10 cellular contexts compared by ENCODE assay signal in the genomic region with DNA sequence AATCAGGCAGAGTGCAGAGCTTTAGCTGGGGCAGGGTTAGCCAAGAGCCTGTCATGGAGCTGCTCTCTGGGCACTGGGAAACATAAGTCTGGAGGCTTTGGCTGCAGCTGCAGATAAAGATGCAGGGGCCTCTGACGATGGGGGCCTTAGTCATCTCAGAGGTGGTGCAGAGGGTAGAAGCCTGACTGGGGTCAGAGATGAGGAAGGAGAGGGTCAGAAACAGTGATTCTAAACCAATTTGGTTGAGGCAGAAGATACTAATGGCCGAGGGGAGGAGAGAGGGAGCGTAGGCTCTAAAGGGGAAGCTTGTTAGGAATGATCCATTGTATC. TPM values are rescaled to one million over a fixed set of nuclear protein-coding genes. Genes with fewer than 3 reads are reported as not detected.
DNase-seq lines count a peak whose midpoint lies in the region; ATAC-seq lines count a peak whose summit lies in the region.
"Had no signal": no experiment of that assay in that cellular context is flagged by ENCODE, and none has a peak within 500 bp of the region (broad histone marks: within the 10 kb centered on the region; RNA-seq: fewer than 3 reads in every experiment).

No MANE protein-coding gene starts in this region.

- no peaks in the 10 kb centered on the region; the same call in 1 of the 2 replicates for H3K9me2 ChIP-seq in GM23248 (ENCODE audit: insufficient read depth)

- no peaks in the 10 kb centered on the region for H3K27me3 ChIP-seq in GM23248 (replicated peaks; ENCODE audit: insufficient read depth)

- no peaks in the 10 kb centered on the region for H3K36me3 Mint-ChIP-seq in activated CD4-positive, alpha-beta T cell treated with anti-CD3 and anti-CD28 coated beads for 36 hours (ENCODE audit: low read depth)
- no peaks in the 10 kb centered on the region for H3K36me3 Mint-ChIP-seq in activated CD4-positive, alpha-beta memory T cell treated with anti-CD3 and anti-CD28 coated beads, Interleukin-2, amount 10 ng/mL, durations not matched to agents 7 days and 5 days (ENCODE audit: low read depth)

- in situ Hi-C loops in GM23248 (cut with MboI), result no loop called here

- no peak overlapping the region for H2AFZ ChIP-seq in GM23248

- peak overlapping the region; percentile 70 for H3K4me3 Mint-ChIP-seq in activated CD4-positive, alpha-beta T cell treated with anti-CD3 and anti-CD28 coated beads for 36 hours
- H3K4me3 Mint-ChIP-seq in activated CD4-positive, alpha-beta memory T cell treated with anti-CD3 and anti-CD28 coated beads, Interleukin-2, amount 10 ng/mL, durations not matched to agents 7 days and 5 days, result peak overlapping the region; percentile 58

- H3K9ac ChIP-seq in GM23248, result no peak overlapping the region

- peaks cover 9% of the 10 kb centered on the region for H3K27me3 Mint-ChIP-seq in activated CD4-positive, alpha-beta T cell treated with anti-CD3 and anti-CD28 coated beads for 36 hours
- H3K27me3 Mint-ChIP-seq in activated CD4-positive, alpha-beta memory T cell treated with anti-CD3 and anti-CD28 coated beads, Interleukin-2, amount 10 ng/mL, durations not matched to agents 7 days and 5 days, result peaks cover 3% of the 10 kb centered on the region

- CTCF ChIA-PET in activated CD4-positive, alpha-beta T cell treated with anti-CD3 and anti-CD28 coated beads for 36 hours (lab: Charles Lee), result interaction anchor here (1.2 to 1.3 kb wide), 2 partner anchors 33 to 216 kb away, joined by 5 read pairs; no protein-coding TSS in a partner anchor
- CTCF ChIA-PET in activated CD4-positive, alpha-beta memory T cell treated with anti-CD3 and anti-CD28 coated beads, Interleukin-2, amount 10 ng/mL, durations not matched to agents 7 days and 5 days (lab: Charles Lee), result interaction anchor here (0.6 to 1.1 kb wide), 3 partner anchors 33 to 216 kb away, joined by 3 to 5 read pairs (median 3); no protein-coding TSS in a partner anchor

- no peaks in the 10 kb centered on the region for H3K9me3 Mint-ChIP-seq in activated CD4-positive, alpha-beta T cell treated with anti-CD3 and anti-CD28 coated beads for 36 hours (ENCODE audit: low read depth)
- no peaks in the 10 kb centered on the region for H3K9me3 Mint-ChIP-seq in activated CD4-positive, alpha-beta memory T cell treated with anti-CD3 and anti-CD28 coated beads, Interleukin-2, amount 10 ng/mL, durations not matched to agents 7 days and 5 days

- H3K4me1 ChIP-seq in GM23248 (ENCODE audit: insufficient read depth), result peaks cover 8% of the 10 kb centered on the region

- WGBS in GM23248 (ENCODE audit: low coverage in 1 of 2, low lambda C conversion rate in 2 of 2, missing lambda C conversion rate in 2 of 2), 2 experiments, result 87 to 93% methylated on average over 3 of the region's 3 CpGs

- POLR2A ChIA-PET in activated CD4-positive, alpha-beta T cell treated with anti-CD3 and anti-CD28 coated beads for 36 hours (lab: Charles Lee), result interaction anchor here (1.9 kb wide), 1 partner anchor 33 kb away, joined by 24 read pairs; the partner anchor contains the start of gene PLEKHG1
- POLR2A ChIA-PET in activated CD4-positive, alpha-beta memory T cell treated with anti-CD3 and anti-CD28 coated beads, Interleukin-2, amount 10 ng/mL, durations not matched to agents 7 days and 5 days (lab: Charles Lee), result no interaction called here

- no peaks in the 10 kb centered on the region for H3K79me2 ChIP-seq in GM23248 (ENCODE audit: insufficient read depth)

- H3K4me1 Mint-ChIP-seq in activated CD4-positive, alpha-beta T cell treated with anti-CD3 and anti-CD28 coated beads for 36 hours, result peaks cover 66% of the 10 kb centered on the region
- peaks cover 22% of the 10 kb centered on the region for H3K4me1 Mint-ChIP-seq in activated CD4-positive, alpha-beta memory T cell treated with anti-CD3 and anti-CD28 coated beads, Interleukin-2, amount 10 ng/mL, durations not matched to agents 7 days and 5 days

- intact Hi-C loops in activated CD4-positive, alpha-beta T cell treated with anti-CD3 and anti-CD28 coated beads for 36 hours (cut with DNase I, micrococcal nuclease), result no loop called here

- peak; percentile 14 for ATAC-seq in activated CD4-positive, alpha-beta T cell treated with anti-CD3 and anti-CD28 coated beads for 36 hours
- ATAC-seq in HG02678 (IDR thresholded peaks at IDR 0.05; ENCODE audit: unreplicated experiment), result peak; percentile 7
- peak; percentile 26 for ATAC-seq in stimulated activated naive CD8-positive, alpha-beta T cell treated with anti-CD3 and anti-CD28 coated beads, Interleukin-15, Interleukin-2, amounts not matched to agents 100 U/mL and 50 U/mL, for 24 hours

- H3K36me3 ChIP-seq in GM23248 (ENCODE audit: low read depth), result no peaks in the 10 kb centered on the region

- peak overlapping the region; percentile 82 for H3K27ac Mint-ChIP-seq in activated CD4-positive, alpha-beta T cell treated with anti-CD3 and anti-CD28 coated beads for 36 hours
- no peak overlapping the region for H3K27ac Mint-ChIP-seq in activated CD4-positive, alpha-beta memory T cell treated with anti-CD3 and anti-CD28 coated beads, Interleukin-2, amount 10 ng/mL, durations not matched to agents 7 days and 5 days

- H3F3A ChIP-seq in GM23248 (ENCODE audit: insufficient read depth), result no peaks in the 10 kb centered on the region

- no peaks in the 10 kb centered on the region for H4K20me1 ChIP-seq in GM23248 (ENCODE audit: insufficient read depth)

- H3K4me2 ChIP-seq in GM23248 (ENCODE audit: unreplicated experiment), result no peak overlapping the region

- H3K27ac ChIP-seq in GM23248, result no peak overlapping the region

- no peak overlapping the region for H3K4me3 ChIP-seq in GM23248

- peak; percentile 20 for DNase-seq in activated CD4-positive, alpha-beta T cell treated with anti-CD3 and anti-CD28 coated beads for 36 hours
- DNase-seq in activated CD4-positive, alpha-beta T cell treated with anti-CD3 and anti-CD28 coated beads, Interleukin-2, amount 50 U/mL, for 1 hour, result no peak
- no peak for DNase-seq in activated CD4-positive, alpha-beta memory T cell treated with anti-CD3 and anti-CD28 coated beads, Interleukin-2, amount 10 ng/mL, durations not matched to agents 7 days and 5 days
- DNase-seq in stimulated activated naive CD8-positive, alpha-beta T cell treated with anti-CD3 and anti-CD28 coated beads, Interleukin-15, Interleukin-2, amounts not matched to agents 100 U/mL and 50 U/mL, for 24 hours, result no peak
- no peak for DNase-seq in NCI-H2107 (lab: John Stamatoyannopoulos, UW)
- no peak for DNase-seq in GM23248
- no peak for DNase-seq in NCI-H187 (lab: John Stamatoyannopoulos, UW)
- DNase-seq: hippocampal formation, NCI-H1417 treated with DMSO at 0.1 percent for 48 hours had no signal

- no peaks in the 10 kb centered on the region for H3K9me3 ChIP-seq in GM23248 (ENCODE audit: low read depth)

RNA-seq across cellular contexts. Expression of gene PLEKHG1, which starts 33.7 kb away (rescaled TPM):
- 10 to 100 TPM in 1 of 2 experiments, 1 to 10 TPM in 1; 8.2 to 11.6 TPM for total RNA-seq in activated CD4-positive, alpha-beta T cell treated with anti-CD3 and anti-CD28 coated beads for 36 hours
- total RNA-seq in activated CD4-positive, alpha-beta memory T cell treated with anti-CD3 and anti-CD28 coated beads, Interleukin-2, amount 10 ng/mL, durations not matched to agents 7 days and 5 days, result 1 to 10 TPM; 2.3 to 2.9 TPM
- total RNA-seq in GM23248 (2014; rRNA removed; shearing (Covaris generic)), result 0.11 and 3.7 TPM in 2 replicates
- polyA plus RNA-seq in GM23248 (2016; fragmentation: Nextera tagmentation; extraction: Ambion mirVana), result 0.20 and 0.51 TPM in 2 replicates
